In genomic region chr10:78952018-78952417, GRCh38 we compare ENCODE assay signal across 1 cellular context.
TF ChIP-seq lines count a peak whose summit lies in the region.

No MANE protein-coding gene starts in this region.

TF ChIP-seq in H1, 55 proteins besides CTCF, POLR2A, EP300 and RAD21 (continued from another document):
- no peak for TF ChIP-seq CHD7 (IDR thresholded peaks at IDR 0.05; ENCODE audit: insufficient replicate concordance, low read length)
TF ChIP-seq in H1: peak in this region for 0.
